Comparison of ENCODE assay signal across 21 cellular contexts in the genomic region with DNA sequence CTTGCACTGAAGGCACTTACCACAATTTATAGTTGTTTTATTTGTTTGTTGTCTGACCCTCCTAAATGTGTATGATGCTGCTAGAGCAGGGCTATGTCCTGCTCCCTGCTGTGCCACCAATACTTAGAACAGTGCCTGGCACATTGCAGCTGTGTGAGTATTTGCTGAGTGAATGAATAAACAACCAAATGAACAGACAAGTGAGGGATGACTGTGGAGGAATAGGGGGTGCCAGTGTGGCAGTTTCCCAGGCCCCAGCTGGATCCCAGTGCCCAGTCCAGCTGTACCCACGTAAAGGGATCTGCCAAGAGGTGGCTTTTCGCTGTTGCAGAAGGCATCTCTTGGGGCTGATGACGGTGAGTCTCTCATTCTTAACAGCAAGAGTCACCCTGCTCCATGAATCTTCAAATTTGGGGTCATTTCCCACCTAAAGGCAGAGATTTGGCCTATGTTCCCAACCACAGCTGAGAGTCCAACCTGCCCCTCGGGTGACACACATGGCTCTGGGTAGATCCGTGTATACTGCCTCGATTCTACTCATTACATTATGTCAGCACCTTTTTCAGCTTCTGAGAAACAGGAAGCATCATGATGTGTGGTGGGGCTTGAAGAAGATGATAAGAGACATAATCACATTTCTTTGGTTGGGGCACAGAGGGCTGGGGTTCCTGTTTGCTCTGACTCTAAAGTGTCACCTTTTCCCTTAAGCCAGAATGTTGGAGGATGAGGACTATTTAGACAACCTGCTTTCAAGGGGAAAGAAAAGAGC. TPM values are rescaled to one million over a fixed set of nuclear protein-coding genes. Genes with fewer than 3 reads are reported as not detected.
A peak's percentile ranks its signal among the peaks of the same experiment; 100 is the strongest.
DNase-seq lines count a peak whose midpoint lies in the region; ATAC-seq, FAIRE-seq and TF ChIP-seq lines count a peak whose summit lies in the region.
"Had no signal": no experiment of that assay in that cellular context is flagged by ENCODE, and none has a peak within 500 bp of the region (broad histone marks: within the 10 kb centered on the region; RNA-seq: fewer than 3 reads in every experiment).

No MANE protein-coding gene starts in this region.

- H3K9me3 Mint-ChIP-seq in activated CD8-positive, alpha-beta memory T cell treated with anti-CD3 and anti-CD28 coated beads, Interleukin-2, amount 10 ng/mL, durations not matched to agents 7 days and 5 days (ENCODE audit: low read depth): peaks cover 2% of the 10 kb centered on the region
- H3K9me3 Mint-ChIP-seq in stimulated activated naive B cell treated with anti-CD40 and anti-IgM and Interleukin-4, amounts not matched to agents 10 μg/mL and 1 μg/mL and 100 μg/mL, for 72 hours: peaks cover 0 to 3% of the 10 kb centered on the region in 2 donors
- no peaks in the 10 kb centered on the region for H3K9me3 Mint-ChIP-seq in chondrocyte (ENCODE audit: low read depth)
- H3K9me3 Mint-ChIP-seq: H9 had no signal

- peaks cover 58% of the 10 kb centered on the region for H3K4me1 Mint-ChIP-seq in activated CD8-positive, alpha-beta memory T cell treated with anti-CD3 and anti-CD28 coated beads, Interleukin-2, amount 10 ng/mL, durations not matched to agents 7 days and 5 days
- H3K4me1 Mint-ChIP-seq in stimulated activated naive B cell treated with anti-CD40 and anti-IgM and Interleukin-4, amounts not matched to agents 10 μg/mL and 1 μg/mL and 100 μg/mL, for 72 hours: peaks cover 44 to 61% of the 10 kb centered on the region in 2 donors
- peaks cover 3% of the 10 kb centered on the region for H3K4me1 Mint-ChIP-seq in chondrocyte (ENCODE audit: low read depth)

- H3K27ac ChIP-seq in K562 (ENCODE audit: extremely low read depth, low read depth, low read length): no peak overlapping the region
- no peak overlapping the region for H3K27ac ChIP-seq in spleen
- H3K27ac ChIP-seq: A549, ascending aorta, lower lobe of right lung, thoracic aorta had no signal

- no peak overlapping the region for H3K9ac ChIP-seq in K562 (ENCODE audit: insufficient read depth in 1 of 2, low read depth in 2 of 2, low read length in 2 of 2)

- POLR2A ChIA-PET in K562 (lab: Yijun Ruan, JAX): no interaction called here

- H4K20me1 ChIP-seq in K562 (replicated peaks; ENCODE audit: control insufficient read depth, insufficient read depth, low read length): no peaks in the 10 kb centered on the region

- TF ChIP-seq POLR2A in K562 (conservative IDR thresholded peaks at IDR 0.05) (no peak), spleen (IDR thresholded peaks at IDR 0.05) (no peak)

- H3K36me3 ChIP-seq in K562 (ENCODE audit: control insufficient read depth, insufficient read depth, low read length) (no peaks in the 10 kb centered on the region), spleen (no peaks in the 10 kb centered on the region)
- H3K36me3 ChIP-seq: ascending aorta, lower lobe of right lung, thoracic aorta had no signal

- H3K79me2 ChIP-seq in K562 (ENCODE audit: control insufficient read depth, insufficient read depth, low read length): no peaks in the 10 kb centered on the region

- TF ChIP-seq CTCF in K562 (IDR thresholded peaks at IDR 0.05 in 2 of 3, conservative IDR thresholded peaks at IDR 0.05 in 1 of 3; ENCODE audit: insufficient read depth in 2 of 3, low read depth in 1 of 3, low read length in 3 of 3) (no peak), spleen (IDR thresholded peaks at IDR 0.05 in 8 of 11, conservative IDR thresholded peaks at IDR 0.05 in 3 of 11) (no peak), chondrocyte (IDR thresholded peaks at IDR 0.05) (no peak)

- no peak overlapping the region for H3K4me3 ChIP-seq in K562
- no peak overlapping the region for H3K4me3 ChIP-seq in spleen
- H3K4me3 ChIP-seq: A549, ascending aorta, lower lobe of right lung, thoracic aorta had no signal

- peak overlapping the region; percentile 10; the same call in 1 of the 2 replicates for H3K4me2 ChIP-seq in K562 (ENCODE audit: insufficient read depth, low read length)
- H3K4me2 ChIP-seq: A549 had no signal

- peaks cover 2% of the 10 kb centered on the region for H3K36me3 Mint-ChIP-seq in activated CD8-positive, alpha-beta memory T cell treated with anti-CD3 and anti-CD28 coated beads, Interleukin-2, amount 10 ng/mL, durations not matched to agents 7 days and 5 days
- H3K36me3 Mint-ChIP-seq in stimulated activated naive B cell treated with anti-CD40 and anti-IgM and Interleukin-4, amounts not matched to agents 10 μg/mL and 1 μg/mL and 100 μg/mL, for 72 hours: peaks cover 2 to 4% of the 10 kb centered on the region in 2 donors
- no peaks in the 10 kb centered on the region for H3K36me3 Mint-ChIP-seq in chondrocyte (ENCODE audit: low read depth)

- H3K27me3 ChIP-seq in K562 (ENCODE audit: control insufficient read depth in 2 of 2, insufficient read depth in 2 of 2, low read length in 2 of 2): no peaks in the 10 kb centered on the region
- H3K27me3 ChIP-seq in spleen (replicated peaks in 1 of 7): no peaks in the 10 kb centered on the region
- H3K27me3 ChIP-seq: ascending aorta had no signal

- peaks cover 2% of the 10 kb centered on the region for H3K27me3 Mint-ChIP-seq in activated CD8-positive, alpha-beta memory T cell treated with anti-CD3 and anti-CD28 coated beads, Interleukin-2, amount 10 ng/mL, durations not matched to agents 7 days and 5 days
- H3K27me3 Mint-ChIP-seq in stimulated activated naive B cell treated with anti-CD40 and anti-IgM and Interleukin-4, amounts not matched to agents 10 μg/mL and 1 μg/mL and 100 μg/mL, for 72 hours: no peaks in the 10 kb centered on the region
- H3K27me3 Mint-ChIP-seq in chondrocyte (ENCODE audit: low read depth): peaks cover 17% of the 10 kb centered on the region

- no peak for TF ChIP-seq RAD21 in K562 (CRISPR knock-in tag; conservative IDR thresholded peaks at IDR 0.05 in 1 of 2, IDR thresholded peaks at IDR 0.05 in 1 of 2)

- CTCF ChIA-PET in activated CD8-positive, alpha-beta memory T cell treated with anti-CD3 and anti-CD28 coated beads, Interleukin-2, amount 10 ng/mL, durations not matched to agents 7 days and 5 days (lab: Charles Lee): interaction anchor here (0.9 to 5.1 kb wide), 6 partner anchors 28 to 291 kb away, joined by 3 to 77 read pairs (median 14); partner anchors contain the start of gene RAD50
- CTCF ChIA-PET in K562 (lab: Yijun Ruan, JAX; ENCODE audit: low intra/inter-chr PET ratio): interaction anchor here (1.1 kb wide), 1 partner anchor 292 kb away, joined by 3 read pairs; no protein-coding TSS in a partner anchor

- intact Hi-C loops in K562 (cut with micrococcal nuclease) (loop anchor here (5.0 kb wide), 2 partner anchors 63 to 123 kb away; no protein-coding TSS in a partner anchor), spleen (cut with DNase I; ENCODE audit: low total_unique reads) (loop anchor here (10.0 kb wide), 1 partner anchor 286 kb away; the partner anchor contains the start of gene SOWAHA)

- peak; percentile 52 for DNase-seq in activated CD8-positive, alpha-beta memory T cell treated with anti-CD3 and anti-CD28 coated beads, Interleukin-2, amount 10 ng/mL, durations not matched to agents 7 days and 5 days
- no peak for DNase-seq in activated CD8-positive, alpha-beta memory T cell treated with anti-CD3 and anti-CD28 coated beads, Interleukin-2, amount 50 U/mL, for 4 hours
- peak; percentile 4 for DNase-seq in SKM-1 (lab: John Stamatoyannopoulos, UW; ENCODE audit: unreplicated experiment)
- DNase-seq in K562 (ENCODE audit: extremely low read depth in 1 of 4, low spot score in 3 of 4): peak in 2 of 4 experiments; percentile 33 to 54
- no peak for DNase-seq in stimulated activated naive B cell treated with anti-CD40 and anti-IgM and Interleukin-4, amounts not matched to agents 10 μg/mL and 1 μg/mL and 100 μg/mL, for 72 hours
- DNase-seq in spleen: no peak
- no peak for DNase-seq in chondrocyte (ENCODE audit: low spot score)
- DNase-seq: cortex of kidney, H9, lower lobe of right lung, NCI-H1092 treated with DMSO at 0.1 percent for 48 hours, occipital lobe, PC-3, small intestine had no signal

- peak; percentile 76 for FAIRE-seq in K562 (lab: Jason Lieb, UNC)
- FAIRE-seq: A549, D721Med, small intestine had no signal

- peak; percentile 65 for ATAC-seq in activated CD8-positive, alpha-beta memory T cell treated with anti-CD3 and anti-CD28 coated beads, Interleukin-2, amount 10 ng/mL, durations not matched to agents 7 days and 5 days
- ATAC-seq in K562: peak; percentile 7; the same call in 2 of the 3 replicates
- ATAC-seq in stimulated activated naive B cell treated with anti-CD40 and anti-IgM and Interleukin-4, amounts not matched to agents 10 μg/mL and 1 μg/mL and 100 μg/mL, for 72 hours (replicated peaks): peak; percentile 39 to 49
- no peak for ATAC-seq in GM18868 (IDR thresholded peaks at IDR 0.05; ENCODE audit: unreplicated experiment)
- ATAC-seq: A549, lower lobe of right lung, PC-3 had no signal

- peak; percentile 58; the same call in 1 of the 2 replicates for TF ChIP-seq EP300 in K562 (IDR thresholded peaks at IDR 0.05; ENCODE audit: low read length)

- no TSS peak for BruUV-seq in K562 (replicated peaks; lab: Mats Ljungman, UMichigan)

- peak overlapping the region; percentile 74 for H3K27ac Mint-ChIP-seq in activated CD8-positive, alpha-beta memory T cell treated with anti-CD3 and anti-CD28 coated beads, Interleukin-2, amount 10 ng/mL, durations not matched to agents 7 days and 5 days
- H3K27ac Mint-ChIP-seq in stimulated activated naive B cell treated with anti-CD40 and anti-IgM and Interleukin-4, amounts not matched to agents 10 μg/mL and 1 μg/mL and 100 μg/mL, for 72 hours: peak overlapping the region; percentile 31
- no peak overlapping the region for H3K27ac Mint-ChIP-seq in chondrocyte (ENCODE audit: unreplicated experiment)
- H3K27ac Mint-ChIP-seq: H9 had no signal

- no peaks in the 10 kb centered on the region for H3K9me1 ChIP-seq in K562 (ENCODE audit: control insufficient read depth, insufficient read depth, low read length)

- WGBS in K562 (ENCODE audit: insufficient coverage, low coverage, missing lambda C conversion rate): 16% methylated on average over 6 of the region's 6 CpGs
- WGBS in spleen, 5 donors: 42 to 54% (median 46%) methylated on average over 6 of the region's 6 CpGs

- H3K9me3 ChIP-seq in K562 (replicated peaks; ENCODE audit: control insufficient read depth, insufficient read depth, low read depth, low read length): no peaks in the 10 kb centered on the region
- no peaks in the 10 kb centered on the region for H3K9me3 ChIP-seq in spleen
- H3K9me3 ChIP-seq: A549, ascending aorta, lower lobe of right lung, thoracic aorta had no signal

- in situ Hi-C loops in K562 (cut with MboI): loop anchor here (5.0 kb wide), 1 partner anchor 343 kb away; the partner anchor contains the start of gene LEAP2

- peaks cover 4 to 26% of the 10 kb centered on the region in 2 experiments; a peak in 4 of 5 replicates for H3K4me1 ChIP-seq in K562 (replicated peaks in 1 of 2; ENCODE audit: control insufficient read depth in 2 of 2, insufficient read depth in 2 of 2, low read length in 2 of 2)
- H3K4me1 ChIP-seq in spleen: peaks cover 13 to 47% (median 23%) of the 10 kb centered on the region in 6 donors
- H3K4me1 ChIP-seq: A549, lower lobe of right lung had no signal

- H2AFZ ChIP-seq in K562 (ENCODE audit: low read depth, low read length): 0 out of 2 replicates have a peak overlapping the region, but pooled peaks have one; percentile 15

- no peak overlapping the region for H3K4me3 Mint-ChIP-seq in activated CD8-positive, alpha-beta memory T cell treated with anti-CD3 and anti-CD28 coated beads, Interleukin-2, amount 10 ng/mL, durations not matched to agents 7 days and 5 days
- no peak overlapping the region for H3K4me3 Mint-ChIP-seq in stimulated activated naive B cell treated with anti-CD40 and anti-IgM and Interleukin-4, amounts not matched to agents 10 μg/mL and 1 μg/mL and 100 μg/mL, for 72 hours
- no peak overlapping the region for H3K4me3 Mint-ChIP-seq in chondrocyte (ENCODE audit: unreplicated experiment)
- H3K4me3 Mint-ChIP-seq: H9 had no signal

RNA-seq across cellular contexts. Expression of gene IL5, which starts 14.3 kb away (rescaled TPM):
- total RNA-seq in activated CD8-positive, alpha-beta memory T cell treated with anti-CD3 and anti-CD28 coated beads, Interleukin-2, amount 10 ng/mL, durations not matched to agents 7 days and 5 days: 10 to 100 TPM in 1 of 2 experiments, under 1 TPM in 1; 0.35 to 20.0 TPM
- total RNA-seq in K562 (2011; cell fraction: chromatin; rRNA removed; ENCODE audit: low replicate concordance): not detected in 2 replicates
- total RNA-seq in K562 (2011; cell fraction: nucleolus; rRNA removed): not detected in 2 replicates
- total RNA-seq in K562 (2011; cell fraction: nucleoplasm; rRNA removed): not detected in 2 replicates
- total RNA-seq in K562 (2014; rRNA removed) (not detected in 2 replicates), K562 (2014; rRNA removed; fragmentation: Illumina TruSeq; extraction: Trizol) (not detected in 2 replicates), K562 (2015; rRNA removed; fragmentation: Illumina TruSeq; extraction: Trizol) (not detected in 2 replicates), K562 (2021) (not detected in 2 replicates), spleen (not detected), chondrocyte (not detected in 3 replicates)
- polyA plus RNA-seq in K562 (2011; rRNA removed) (not detected in 2 replicates), K562 (2014; fragmentation: Illumina TruSeq; extraction: Trizol) (not detected in 2 replicates), K562 (2014; fragmentation: Nextera tagmentation; extraction: Ambion mirVana) (not detected), K562 (2014; rRNA removed) (0.15 and 0.44 TPM in 2 replicates), spleen (not detected)
- not detected in 2 replicates for polyA plus RNA-seq in K562 (2011; cell fraction: cytosol; rRNA removed)
- not detected in 2 replicates for polyA plus RNA-seq in K562 (2011; cell fraction: nucleus; rRNA removed)
- polyA plus RNA-seq in K562 (2012): not detected in 2 replicates
- polyA minus RNA-seq in K562 (2011; rRNA and poly(A)+ RNA removed): not detected in 2 replicates
- not detected in 2 replicates for polyA minus RNA-seq in K562 (2011; cell fraction: cytosol; rRNA and poly(A)+ RNA removed)
- not detected in 2 replicates for polyA minus RNA-seq in K562 (2011; cell fraction: nucleus; rRNA and poly(A)+ RNA removed)
- total RNA-seq: ascending aorta, fibroblast of lung, H9, lower lobe of right lung, NCI-H460, occipital lobe, PC-3, thoracic aorta had no signal
- polyA plus RNA-seq: A549, fibroblast of lung, small intestine had no signal

RNA-seq across cellular contexts. Expression of gene RAD50, which starts 27.7 kb away (rescaled TPM):
- 10 to 100 TPM; 39.7 to 51.6 TPM for total RNA-seq in activated CD8-positive, alpha-beta memory T cell treated with anti-CD3 and anti-CD28 coated beads, Interleukin-2, amount 10 ng/mL, durations not matched to agents 7 days and 5 days
- total RNA-seq in K562 (2011; cell fraction: chromatin; rRNA removed; ENCODE audit: low replicate concordance): 20.6 and 112 TPM in 2 replicates
- 12.8 and 17.9 TPM in 2 replicates for total RNA-seq in K562 (2011; cell fraction: nucleolus; rRNA removed)
- 35.8 and 50.8 TPM in 2 replicates for total RNA-seq in K562 (2011; cell fraction: nucleoplasm; rRNA removed)
- total RNA-seq in K562 (2014; rRNA removed) (30.7 and 31.6 TPM in 2 replicates), K562 (2014; rRNA removed; fragmentation: Illumina TruSeq; extraction: Trizol) (60.5 and 71.2 TPM in 2 replicates), K562 (2015; rRNA removed; fragmentation: Illumina TruSeq; extraction: Trizol) (66.0 and 74.2 TPM in 2 replicates), K562 (2021) (46.9 and 54.5 TPM in 2 replicates), spleen (10 to 100 TPM; 23.8 to 34.0 (median 28.2) TPM), chondrocyte (27.7 to 30.7 TPM (median 27.8 TPM) in 3 replicates)
- polyA plus RNA-seq in K562 (2011; rRNA removed) (41.7 and 44.1 TPM in 2 replicates), K562 (2014; fragmentation: Illumina TruSeq; extraction: Trizol) (52.4 and 54.4 TPM in 2 replicates), K562 (2014; fragmentation: Nextera tagmentation; extraction: Ambion mirVana) (10 to 100 TPM; 15.3 to 18.0 TPM), K562 (2014; rRNA removed) (35.6 and 39.5 TPM in 2 replicates), spleen (1 to 10 TPM; 4.2 to 7.8 (median 4.4) TPM)
- 6.1 and 17.2 TPM in 2 replicates for polyA plus RNA-seq in K562 (2011; cell fraction: cytosol; rRNA removed)
- polyA plus RNA-seq in K562 (2011; cell fraction: nucleus; rRNA removed): 42.9 and 70.5 TPM in 2 replicates
- polyA plus RNA-seq in K562 (2012): 32.0 and 35.3 TPM in 2 replicates
- polyA minus RNA-seq in K562 (2011; rRNA and poly(A)+ RNA removed): 128 and 144 TPM in 2 replicates
- 29.1 and 30.0 TPM in 2 replicates for polyA minus RNA-seq in K562 (2011; cell fraction: cytosol; rRNA and poly(A)+ RNA removed)
- 38.4 and 64.6 TPM in 2 replicates for polyA minus RNA-seq in K562 (2011; cell fraction: nucleus; rRNA and poly(A)+ RNA removed)

RNA-seq across cellular contexts. Expression of gene IRF1, which starts 38.5 kb away (rescaled TPM):
- 100 to 1,000 TPM; 205 to 223 TPM for total RNA-seq in activated CD8-positive, alpha-beta memory T cell treated with anti-CD3 and anti-CD28 coated beads, Interleukin-2, amount 10 ng/mL, durations not matched to agents 7 days and 5 days
- 28.2 and 57.3 TPM in 2 replicates for total RNA-seq in K562 (2011; cell fraction: chromatin; rRNA removed; ENCODE audit: low replicate concordance)
- 33.9 and 37.9 TPM in 2 replicates for total RNA-seq in K562 (2011; cell fraction: nucleolus; rRNA removed)
- total RNA-seq in K562 (2011; cell fraction: nucleoplasm; rRNA removed): 29.7 and 35.8 TPM in 2 replicates
- 3.0 and 4.4 TPM in 2 replicates for total RNA-seq in K562 (2014; rRNA removed)
- total RNA-seq in K562 (2014; rRNA removed; fragmentation: Illumina TruSeq; extraction: Trizol): 4.4 and 6.1 TPM in 2 replicates
- total RNA-seq in K562 (2015; rRNA removed; fragmentation: Illumina TruSeq; extraction: Trizol): 7.4 and 8.2 TPM in 2 replicates
- total RNA-seq in K562 (2021): 10.6 and 12.3 TPM in 2 replicates
- polyA plus RNA-seq in K562 (2011; rRNA removed): 4.9 and 5.4 TPM in 2 replicates
- 3.6 and 5.0 TPM in 2 replicates for polyA plus RNA-seq in K562 (2011; cell fraction: cytosol; rRNA removed)
- 12.7 and 17.0 TPM in 2 replicates for polyA plus RNA-seq in K562 (2011; cell fraction: nucleus; rRNA removed)
- polyA plus RNA-seq in K562 (2012): 7.0 and 22.7 TPM in 2 replicates
- 5.3 and 7.3 TPM in 2 replicates for polyA plus RNA-seq in K562 (2014; fragmentation: Illumina TruSeq; extraction: Trizol)
- 1 to 10 TPM; 1.1 to 1.3 TPM for polyA plus RNA-seq in K562 (2014; fragmentation: Nextera tagmentation; extraction: Ambion mirVana)
- 5.9 and 6.0 TPM in 2 replicates for polyA plus RNA-seq in K562 (2014; rRNA removed)
- 14.3 and 15.6 TPM in 2 replicates for polyA minus RNA-seq in K562 (2011; rRNA and poly(A)+ RNA removed)
- 4.2 and 9.4 TPM in 2 replicates for polyA minus RNA-seq in K562 (2011; cell fraction: cytosol; rRNA and poly(A)+ RNA removed)
- polyA minus RNA-seq in K562 (2011; cell fraction: nucleus; rRNA and poly(A)+ RNA removed): 19.7 and 23.8 TPM in 2 replicates
- total RNA-seq in spleen: 100 to 1,000 TPM; 146 to 307 (median 165) TPM
- 100 to 1,000 TPM in 1 of 3 donors, 10 to 100 TPM in 2; 57.9 to 113 (median 59.7) TPM for polyA plus RNA-seq in spleen
- 10.8 to 17.8 TPM (median 16.3 TPM) in 3 replicates for total RNA-seq in chondrocyte

Comparison
In these comparisons a context has a peak if more than half of its experiments do, and no peak if none do; other contexts are left out.
1. DNase-seq: peak in activated CD8-positive, alpha-beta memory T cell treated with anti-CD3 and anti-CD28 coated beads, Interleukin-2, amount 10 ng/mL, durations not matched to agents 7 days and 5 days (single experiment) and SKM-1 (single experiment); none in activated CD8-positive, alpha-beta memory T cell treated with anti-CD3 and anti-CD28 coated beads, Interleukin-2, amount 50 U/mL, for 4 hours (single experiment), stimulated activated naive B cell treated with anti-CD40 and anti-IgM and Interleukin-4, amounts not matched to agents 10 μg/mL and 1 μg/mL and 100 μg/mL, for 72 hours (single experiment), spleen (single experiment) and chondrocyte (single experiment).